Comparison of ENCODE assay signal across 8 cellular contexts in genomic region chr2:100976634-100977391, GRCh38. TPM values are rescaled to one million over a fixed set of nuclear protein-coding genes. Genes with fewer than 3 reads are reported as not detected.
DNase-seq lines count a peak whose midpoint lies in the region; ATAC-seq lines count a peak whose summit lies in the region.

No MANE protein-coding gene starts in this region.

- H4K20me1 ChIP-seq in BLaER1 treated with 17β-estradiol and CSF1 and Interleukin-3, amounts not matched to agents 10 nM and 100 nM, result no peaks in the 10 kb centered on the region; a peak in 1 of 22 replicates
- no peaks in the 10 kb centered on the region for H4K20me1 ChIP-seq in GM23248 (ENCODE audit: insufficient read depth)

- H3K9me2 ChIP-seq in GM23248 (ENCODE audit: insufficient read depth), result no peaks in the 10 kb centered on the region

- in situ Hi-C loops in GM23248 (cut with MboI), result no loop called here

- no peaks in the 10 kb centered on the region for H3K79me2 ChIP-seq in GM23248 (ENCODE audit: insufficient read depth)

- H3K4me1 ChIP-seq in BLaER1 treated with 17β-estradiol and CSF1 and Interleukin-3, amounts not matched to agents 10 nM and 100 nM, result peaks cover 43 to 75% (median 70%) of the 10 kb centered on the region in 10 experiments
- H3K4me1 ChIP-seq in GM23248 (ENCODE audit: insufficient read depth), result no peaks in the 10 kb centered on the region

- H3K9me3 ChIP-seq in BLaER1 treated with 17β-estradiol and CSF1 and Interleukin-3, amounts not matched to agents 10 nM and 100 nM (replicated peaks in 1 of 11), result no peaks in the 10 kb centered on the region
- H3K9me3 ChIP-seq in GM23248 (ENCODE audit: low read depth), result no peaks in the 10 kb centered on the region

- H3F3A ChIP-seq in GM23248 (ENCODE audit: insufficient read depth), result no peaks in the 10 kb centered on the region

- peak overlapping the region; percentile 16 to 50 (median 36); a peak in 18 of 20 replicates for H3K4me3 ChIP-seq in BLaER1 treated with 17β-estradiol and CSF1 and Interleukin-3, amounts not matched to agents 10 nM and 100 nM
- H3K4me3 ChIP-seq in GM23248, result no peak overlapping the region

- H3K4me2 ChIP-seq in BLaER1 treated with 17β-estradiol and CSF1 and Interleukin-3, amounts not matched to agents 10 nM and 100 nM, result peak overlapping the region; percentile 78 to 96 (median 90)
- H3K4me2 ChIP-seq in GM23248 (ENCODE audit: unreplicated experiment), result no peak overlapping the region

- ATAC-seq in GM19397 (IDR thresholded peaks at IDR 0.05; ENCODE audit: unreplicated experiment) (peak; percentile 77), HG03432 (IDR thresholded peaks at IDR 0.05; ENCODE audit: unreplicated experiment) (peak; percentile 92)

- WGBS in GM23248 (ENCODE audit: low coverage in 1 of 2, low lambda C conversion rate in 2 of 2, missing lambda C conversion rate in 2 of 2), 2 experiments, result 96% methylated on average over 19 of the region's 19 CpGs

- peak; percentile 90 for DNase-seq in glomerular visceral epithelial cell (ENCODE audit: extremely low spot score)
- no peak for DNase-seq in stimulated activated CD4-positive, alpha-beta T cell treated with anti-CD3 and anti-CD28 coated beads, Interleukin-4, amount 100 ng/mL, for 4 hours
- no peak for DNase-seq in NOMO-1 (lab: John Stamatoyannopoulos, UW; ENCODE audit: unreplicated experiment in 2 of 2)
- no peak for DNase-seq in GM23248
- DNase-seq in GM03348 (ENCODE audit: low spot score), result no peak

- H2AFZ ChIP-seq in GM23248, result no peak overlapping the region

- peak overlapping the region in 9 of 11 experiments; percentile 36 to 76 (median 59); a peak in 18 of 22 replicates for H3K27ac ChIP-seq in BLaER1 treated with 17β-estradiol and CSF1 and Interleukin-3, amounts not matched to agents 10 nM and 100 nM
- no peak overlapping the region for H3K27ac ChIP-seq in GM23248

- no peaks in the 10 kb centered on the region for H3K27me3 ChIP-seq in BLaER1 treated with 17β-estradiol and CSF1 and Interleukin-3, amounts not matched to agents 10 nM and 100 nM
- no peaks in the 10 kb centered on the region for H3K27me3 ChIP-seq in GM23248 (replicated peaks; ENCODE audit: insufficient read depth)

- H3K9ac ChIP-seq in BLaER1 treated with 17β-estradiol and CSF1 and Interleukin-3, amounts not matched to agents 10 nM and 100 nM, result peak overlapping the region; percentile 16 to 73 (median 48); a peak in 18 of 22 replicates
- H3K9ac ChIP-seq in GM23248, result no peak overlapping the region

- H3K36me3 ChIP-seq in BLaER1 treated with 17β-estradiol and CSF1 and Interleukin-3, amounts not matched to agents 10 nM and 100 nM, result no peaks in the 10 kb centered on the region
- no peaks in the 10 kb centered on the region for H3K36me3 ChIP-seq in GM23248 (ENCODE audit: low read depth)

RNA-seq across cellular contexts. Expression of gene RPL31, which starts 25.3 kb away (rescaled TPM):
- total RNA-seq in GM23248 (2014; rRNA removed; shearing (Covaris generic)), result 604 and 659 TPM in 2 replicates
- 1,157 and 1,172 TPM in 2 replicates for polyA plus RNA-seq in GM23248 (2016; fragmentation: Nextera tagmentation; extraction: Ambion mirVana)
